In the genomic region with DNA sequence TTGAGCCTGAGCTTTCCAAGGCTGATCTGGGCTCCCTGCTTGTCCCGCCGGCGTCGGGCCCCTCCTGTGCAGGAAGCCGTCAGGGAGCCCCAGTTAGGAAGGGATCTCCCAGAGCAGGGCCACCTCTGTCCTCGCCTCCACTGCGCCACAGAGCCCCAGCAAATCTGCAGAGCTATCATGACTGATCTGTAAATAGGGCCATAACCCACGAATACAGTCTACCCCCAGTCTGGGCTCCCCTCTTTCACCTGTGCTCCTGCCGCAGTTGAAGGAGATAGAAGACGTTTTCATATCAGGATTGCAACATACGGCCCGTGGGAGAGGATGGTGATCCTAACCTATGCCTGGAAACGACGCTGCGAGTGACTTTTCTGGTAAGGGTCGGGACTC, we compare ENCODE assay signal across 10 cellular contexts.
A peak's percentile ranks its signal among the peaks of the same experiment; 100 is the strongest.
DNase-seq lines count a peak whose midpoint lies in the region; ATAC-seq, FAIRE-seq and TF ChIP-seq lines count a peak whose summit lies in the region.
"Had no signal": no experiment of that assay in that cellular context is flagged by ENCODE, and none has a peak within 500 bp of the region (broad histone marks: within the 10 kb centered on the region; RNA-seq: fewer than 3 reads in every experiment).

No MANE protein-coding gene starts in this region.

- H3K4me3 Mint-ChIP-seq in astrocyte (ENCODE audit: unreplicated experiment) = no peak overlapping the region

- H3K27me3 ChIP-seq in left ventricle myocardium inferior (ENCODE audit: low read depth) = no peaks in the 10 kb centered on the region
- H3K27me3 ChIP-seq in astrocyte (ENCODE audit: insufficient read depth, low read length) = no peaks in the 10 kb centered on the region
- H3K27me3 ChIP-seq in mesenchymal stem cell (ENCODE audit: control insufficient read depth in 1 of 2, insufficient read depth in 1 of 2, low read length in 2 of 2) = no peaks in the 10 kb centered on the region
- no peaks in the 10 kb centered on the region for H3K27me3 ChIP-seq in vagina
- H3K27me3 ChIP-seq: adrenal gland had no signal

- no peak overlapping the region for H4K91ac ChIP-seq in mesenchymal stem cell (ENCODE audit: low read length)

- H4K20me1 ChIP-seq in astrocyte (ENCODE audit: insufficient read depth, low read length) = no peaks in the 10 kb centered on the region

- H2AFZ ChIP-seq in astrocyte (ENCODE audit: low read depth, low read length) = peak overlapping the region; percentile 39
- no peak overlapping the region for H2AFZ ChIP-seq in mesenchymal stem cell (ENCODE audit: low read depth, low read length)

- H3K27me3 Mint-ChIP-seq in astrocyte (ENCODE audit: low read depth, unreplicated experiment) = peaks cover 3% of the 10 kb centered on the region

- no peak overlapping the region for H3K14ac ChIP-seq in mesenchymal stem cell (ENCODE audit: low read length in 2 of 2)

- H2BK5ac ChIP-seq in mesenchymal stem cell (ENCODE audit: low read depth, low read length, poor library complexity, severe bottlenecking) = no peak overlapping the region

- H2BK12ac ChIP-seq in mesenchymal stem cell (ENCODE audit: low read length in 2 of 2) = peak overlapping the region in 1 of 2 experiments; percentile 69

- H3K4me1 ChIP-seq in left ventricle myocardium inferior = peaks cover 11% of the 10 kb centered on the region
- H3K4me1 ChIP-seq in astrocyte (ENCODE audit: insufficient read depth, low read length) = peaks cover 16% of the 10 kb centered on the region
- peaks cover 10% of the 10 kb centered on the region for H3K4me1 ChIP-seq in mesenchymal stem cell (ENCODE audit: control insufficient read depth, insufficient read depth, low read depth, low read length)
- peaks cover 17% of the 10 kb centered on the region for H3K4me1 ChIP-seq in vagina

- peak overlapping the region in 1 of 2 experiments; percentile 54 for H3K18ac ChIP-seq in mesenchymal stem cell (ENCODE audit: low read depth in 1 of 2, low read length in 2 of 2)

- peak overlapping the region; percentile 15 to 21 for H3K4ac ChIP-seq in mesenchymal stem cell (ENCODE audit: low read depth in 1 of 2, low read length in 2 of 2)

- H4K8ac ChIP-seq in mesenchymal stem cell (ENCODE audit: low read length) = peak overlapping the region; percentile 69

- H3K9ac ChIP-seq in astrocyte (ENCODE audit: low read length) (peak overlapping the region; percentile 64), mesenchymal stem cell (ENCODE audit: low read length) (no peak overlapping the region)

- H3K9me3 ChIP-seq in left ventricle myocardium inferior (replicated peaks) (no peaks in the 10 kb centered on the region), astrocyte (ENCODE audit: insufficient read depth, low read depth, low read length) (no peaks in the 10 kb centered on the region), mesenchymal stem cell (ENCODE audit: control insufficient read depth, low read length) (no peaks in the 10 kb centered on the region), vagina (no peaks in the 10 kb centered on the region)
- H3K9me3 ChIP-seq: adrenal gland had no signal

- H3K27ac ChIP-seq in left ventricle myocardium inferior (replicated peaks) = peak overlapping the region; percentile 86
- peak overlapping the region; percentile 64 for H3K27ac ChIP-seq in astrocyte (ENCODE audit: low read depth, low read length)
- peak overlapping the region; percentile 24 for H3K27ac ChIP-seq in mesenchymal stem cell (ENCODE audit: low read length, poor library complexity, severe bottlenecking)
- peak overlapping the region; percentile 56 for H3K27ac ChIP-seq in vagina

- H3K9me3 Mint-ChIP-seq in astrocyte (ENCODE audit: unreplicated experiment) = peaks cover 4% of the 10 kb centered on the region

- intact Hi-C loops in left ventricle myocardium inferior (cut with micrococcal nuclease) (no loop called here), Right ventricle myocardium inferior (cut with DNase I) (loop anchor here (5.0 kb wide), 1 partner anchor 102 kb away; no protein-coding TSS in a partner anchor), vagina (cut with DNase I) (no loop called here)

- H3K23ac ChIP-seq in mesenchymal stem cell (ENCODE audit: low read length in 2 of 2) = no peak overlapping the region

- no peaks in the 10 kb centered on the region for H3K79me2 ChIP-seq in astrocyte (ENCODE audit: insufficient read depth, low read length)

- H3K36me3 ChIP-seq in left ventricle myocardium inferior (peaks cover 5% of the 10 kb centered on the region), astrocyte (ENCODE audit: insufficient read depth, low read length) (no peaks in the 10 kb centered on the region), mesenchymal stem cell (ENCODE audit: control insufficient read depth in 1 of 2, insufficient read depth in 2 of 2, low read depth in 1 of 2, low read length in 2 of 2) (peaks cover 0 to 2% of the 10 kb centered on the region in 2 experiments), vagina (no peaks in the 10 kb centered on the region)
- H3K36me3 ChIP-seq: adrenal gland had no signal

- H3K79me1 ChIP-seq in mesenchymal stem cell (replicated peaks; ENCODE audit: low read length, poor library complexity, severe bottlenecking) = no peaks in the 10 kb centered on the region

- TF ChIP-seq POLR2A in vagina (IDR thresholded peaks at IDR 0.05) = no peak

- peak overlapping the region; percentile 40 for H2AK5ac ChIP-seq in mesenchymal stem cell (ENCODE audit: low read length, severe bottlenecking)

- H3K36me3 Mint-ChIP-seq in astrocyte (ENCODE audit: low read depth, unreplicated experiment) = peaks cover under 1% of the 10 kb centered on the region

- no peak for FAIRE-seq in astrocyte (lab: Jason Lieb, UNC)

- no peak overlapping the region for H2BK120ac ChIP-seq in mesenchymal stem cell (ENCODE audit: low read depth, low read length)

- H3K27ac Mint-ChIP-seq in astrocyte (ENCODE audit: unreplicated experiment) = no peak overlapping the region

- WGBS in mesenchymal stem cell = 90% methylated on average over 16 of the region's 16 CpGs

- H2BK15ac ChIP-seq in mesenchymal stem cell (ENCODE audit: low read depth, poor library complexity, severe bottlenecking) = peak overlapping the region; percentile 36

- peaks cover 8% of the 10 kb centered on the region for H3K4me1 Mint-ChIP-seq in astrocyte (ENCODE audit: low read depth, unreplicated experiment)

- H3K4me2 ChIP-seq in astrocyte (ENCODE audit: low read length) (peak overlapping the region; percentile 85), mesenchymal stem cell (ENCODE audit: low read length, poor library complexity, severe bottlenecking) (no peak overlapping the region)

- DNase-seq in left ventricle myocardium inferior (no peak), Right ventricle myocardium inferior (ENCODE audit: missing footprints) (no peak), astrocyte (ENCODE audit: low read depth) (no peak), mesenchymal stem cell (no peak), vagina (ENCODE audit: extremely low spot score in 2 of 2) (peak in 1 of 2 donors; percentile 76), middle frontal gyrus (ENCODE audit: extremely low spot score, low spot score) (no peak), NCI-H187 (lab: John Stamatoyannopoulos, UW) (no peak)
- DNase-seq: NCI-H1694 had no signal

- H3K4me3 ChIP-seq in left ventricle myocardium inferior = peak overlapping the region; percentile 52
- no peak overlapping the region for H3K4me3 ChIP-seq in astrocyte (ENCODE audit: insufficient read depth, low read depth, low read length)
- no peak overlapping the region for H3K4me3 ChIP-seq in mesenchymal stem cell (ENCODE audit: insufficient read depth in 1 of 2, low read depth in 1 of 2, low read length in 2 of 2)
- peak overlapping the region in 1 of 2 donors; percentile 4 for H3K4me3 ChIP-seq in vagina
- H3K4me3 ChIP-seq: adrenal gland had no signal

- ATAC-seq in Right ventricle myocardium inferior = no peak
- ATAC-seq in HG03521 (IDR thresholded peaks at IDR 0.05; ENCODE audit: unreplicated experiment) = no peak

- TF ChIP-seq CTCF in left ventricle myocardium inferior (IDR thresholded peaks at IDR 0.05; ENCODE audit: borderline replicate concordance) (no peak), astrocyte (IDR thresholded peaks at IDR 0.05; ENCODE audit: insufficient read depth, low read depth, low read length) (no peak), vagina (IDR thresholded peaks at IDR 0.05) (no peak)

Comparison
In these comparisons a context has a peak if more than half of its experiments do, and no peak if none do; other contexts are left out.
1. H3K27ac ChIP-seq: peak in every context shown above with its lines; median percentile 86 in left ventricle myocardium inferior; 64 in astrocyte; 56 in vagina; 24 in mesenchymal stem cell.